Comparison of ENCODE assay signal across 1 cellular context in genomic region chr1:113040041-113040440, GRCh38.
A peak's percentile ranks its signal among the peaks of the same experiment; 100 is the strongest.
TF ChIP-seq lines count a peak whose summit lies in the region.

No MANE protein-coding gene starts in this region.

TF ChIP-seq in K562, 482 proteins besides CTCF, POLR2A, EP300 and RAD21 (continued from another document and continues in another):
- TF ChIP-seq TFAP4 (CRISPR knock-in tag; IDR thresholded peaks at IDR 0.05; ENCODE audit: borderline replicate concordance) = peak; percentile 15; the same call in 1 of the 2 replicates
- TF ChIP-seq ZNF717 (CRISPR knock-in tag; IDR thresholded peaks at IDR 0.05) = no peak
- TF ChIP-seq KLF16 (IDR thresholded peaks at IDR 0.05) = peak; percentile 98
- peak; percentile 66; the same call in 1 of the 2 replicates for TF ChIP-seq ZNF584 (CRISPR knock-in tag; IDR thresholded peaks at IDR 0.05; ENCODE audit: low read depth)
- peak; percentile 55; the same call in 1 of the 2 replicates for TF ChIP-seq CUX1 (CRISPR knock-in tag; IDR thresholded peaks at IDR 0.05)
- TF ChIP-seq, protein P1, sequence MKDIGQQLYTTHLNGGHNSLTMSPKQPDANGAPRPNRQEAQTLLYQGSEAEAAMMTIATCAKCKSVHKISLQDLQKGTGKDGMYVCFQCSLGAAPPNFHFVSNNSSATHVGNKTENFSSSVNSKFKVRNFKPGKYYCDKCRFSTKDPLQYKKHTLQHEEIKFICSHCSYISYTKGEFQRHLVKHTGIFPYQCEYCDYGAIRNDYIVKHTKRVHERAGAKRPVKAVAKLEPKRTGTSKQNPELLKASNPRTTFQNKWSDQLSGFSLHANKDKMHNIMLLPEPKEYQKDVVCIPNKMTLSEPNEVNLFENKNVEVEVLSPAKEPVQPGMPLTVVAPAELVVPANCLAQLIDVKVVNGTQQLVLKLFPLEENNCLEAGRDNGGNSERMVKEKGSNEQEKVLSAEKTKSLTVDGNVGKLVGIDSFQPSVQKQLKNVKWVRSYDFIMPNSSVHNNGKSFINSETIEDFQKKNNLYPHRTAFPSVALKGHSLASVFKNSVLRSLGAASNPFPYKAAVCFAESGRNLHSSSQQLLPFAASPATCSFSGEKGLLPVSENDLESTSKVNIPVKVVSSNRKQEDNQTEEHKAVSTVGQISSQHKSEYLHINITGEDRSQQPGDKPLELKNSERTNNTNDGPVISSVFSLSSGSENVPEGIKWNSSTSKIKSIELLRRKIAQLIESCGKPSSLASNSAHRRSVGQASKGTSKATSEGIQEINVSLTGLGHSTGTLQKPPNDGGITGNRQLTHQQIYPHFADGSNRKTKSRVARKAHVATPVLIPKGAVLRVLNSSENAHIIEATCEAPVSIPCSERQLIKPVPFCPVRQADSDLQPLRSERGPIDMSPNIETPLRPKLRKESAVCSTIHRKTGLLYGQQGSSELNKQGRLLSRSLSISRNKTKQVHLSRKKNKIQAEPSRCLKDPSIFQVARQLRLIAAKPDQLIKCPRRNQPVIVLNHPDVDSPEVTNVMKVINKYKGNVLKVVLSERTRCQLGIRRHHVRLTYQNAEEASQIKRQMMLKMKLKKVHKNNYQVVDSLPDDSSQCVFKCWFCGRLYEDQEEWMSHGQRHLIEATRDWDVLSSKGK (CRISPR knock-in tag; IDR thresholded peaks at IDR 0.05) = no peak
- TF ChIP-seq NONO (IDR thresholded peaks at IDR 0.05; ENCODE audit: low read depth in 2 of 2, low read length in 1 of 2) = peak in 1 of 2 experiments; percentile 87; a peak in 1 of 4 replicates
- TF ChIP-seq, protein P2, sequence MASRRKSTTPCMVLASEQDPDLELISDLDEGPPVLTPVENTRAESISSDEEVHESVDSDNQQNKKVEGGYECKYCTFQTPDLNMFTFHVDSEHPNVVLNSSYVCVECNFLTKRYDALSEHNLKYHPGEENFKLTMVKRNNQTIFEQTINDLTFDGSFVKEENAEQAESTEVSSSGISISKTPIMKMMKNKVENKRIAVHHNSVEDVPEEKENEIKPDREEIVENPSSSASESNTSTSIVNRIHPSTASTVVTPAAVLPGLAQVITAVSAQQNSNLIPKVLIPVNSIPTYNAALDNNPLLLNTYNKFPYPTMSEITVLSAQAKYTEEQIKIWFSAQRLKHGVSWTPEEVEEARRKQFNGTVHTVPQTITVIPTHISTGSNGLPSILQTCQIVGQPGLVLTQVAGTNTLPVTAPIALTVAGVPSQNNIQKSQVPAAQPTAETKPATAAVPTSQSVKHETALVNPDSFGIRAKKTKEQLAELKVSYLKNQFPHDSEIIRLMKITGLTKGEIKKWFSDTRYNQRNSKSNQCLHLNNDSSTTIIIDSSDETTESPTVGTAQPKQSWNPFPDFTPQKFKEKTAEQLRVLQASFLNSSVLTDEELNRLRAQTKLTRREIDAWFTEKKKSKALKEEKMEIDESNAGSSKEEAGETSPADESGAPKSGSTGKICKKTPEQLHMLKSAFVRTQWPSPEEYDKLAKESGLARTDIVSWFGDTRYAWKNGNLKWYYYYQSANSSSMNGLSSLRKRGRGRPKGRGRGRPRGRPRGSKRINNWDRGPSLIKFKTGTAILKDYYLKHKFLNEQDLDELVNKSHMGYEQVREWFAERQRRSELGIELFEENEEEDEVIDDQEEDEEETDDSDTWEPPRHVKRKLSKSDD (conservative IDR thresholded peaks at IDR 0.05; ENCODE audit: low read length) = no peak
- TF ChIP-seq, protein P3, sequence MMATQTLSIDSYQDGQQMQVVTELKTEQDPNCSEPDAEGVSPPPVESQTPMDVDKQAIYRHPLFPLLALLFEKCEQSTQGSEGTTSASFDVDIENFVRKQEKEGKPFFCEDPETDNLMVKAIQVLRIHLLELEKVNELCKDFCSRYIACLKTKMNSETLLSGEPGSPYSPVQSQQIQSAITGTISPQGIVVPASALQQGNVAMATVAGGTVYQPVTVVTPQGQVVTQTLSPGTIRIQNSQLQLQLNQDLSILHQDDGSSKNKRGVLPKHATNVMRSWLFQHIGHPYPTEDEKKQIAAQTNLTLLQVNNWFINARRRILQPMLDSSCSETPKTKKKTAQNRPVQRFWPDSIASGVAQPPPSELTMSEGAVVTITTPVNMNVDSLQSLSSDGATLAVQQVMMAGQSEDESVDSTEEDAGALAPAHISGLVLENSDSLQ (IDR thresholded peaks at IDR 0.05) = peak; percentile 88
- TF ChIP-seq TAL1 (IDR thresholded peaks at IDR 0.05) = peak; percentile 97
- peak; percentile 85 for TF ChIP-seq HDAC3 (IDR thresholded peaks at IDR 0.05; ENCODE audit: borderline replicate concordance, partially characterized antibody)
- TF ChIP-seq PBX2 (CRISPR knock-in tag; IDR thresholded peaks at IDR 0.05; ENCODE audit: low read depth) = no peak
- TF ChIP-seq PBX2 (tag; conservative IDR thresholded peaks at IDR 0.05; ENCODE audit: low read depth) = peak; percentile 75
- TF ChIP-seq HMBOX1 (IDR thresholded peaks at IDR 0.05) = peak; percentile 93
- TF ChIP-seq RBM14 (IDR thresholded peaks at IDR 0.05; ENCODE audit: borderline replicate concordance, insufficient read depth, low read depth, low read length) = no peak
- TF ChIP-seq SMARCC2 (IDR thresholded peaks at IDR 0.05; ENCODE audit: low read depth) = peak; percentile 95
- peak; percentile 98 for TF ChIP-seq DPF2 (IDR thresholded peaks at IDR 0.05)
- no peak for TF ChIP-seq ILF3 (IDR thresholded peaks at IDR 0.05; ENCODE audit: borderline replicate concordance)
- peak; percentile 98 for TF ChIP-seq TEAD4 (IDR thresholded peaks at IDR 0.05; ENCODE audit: low read length)
- TF ChIP-seq TEAD4 (CRISPR knock-in tag; IDR thresholded peaks at IDR 0.05; ENCODE audit: borderline replicate concordance) = no peak
- TF ChIP-seq ZNF140 (CRISPR knock-in tag; IDR thresholded peaks at IDR 0.05) = no peak
- TF ChIP-seq FOSL1 (tag; conservative IDR thresholded peaks at IDR 0.05) = peak; percentile 70
- no peak for TF ChIP-seq BRF2 (IDR thresholded peaks at IDR 0.05; ENCODE audit: borderline replicate concordance, insufficient read depth, insufficient read length)
- TF ChIP-seq ZEB2 (IDR thresholded peaks at IDR 0.05) = peak; percentile 65; the same call in 1 of the 2 replicates
- peak; percentile 48; the same call in 1 of the 2 replicates for TF ChIP-seq ESRRA (IDR thresholded peaks at IDR 0.05; ENCODE audit: borderline replicate concordance, low read depth)
- TF ChIP-seq, protein P4, sequence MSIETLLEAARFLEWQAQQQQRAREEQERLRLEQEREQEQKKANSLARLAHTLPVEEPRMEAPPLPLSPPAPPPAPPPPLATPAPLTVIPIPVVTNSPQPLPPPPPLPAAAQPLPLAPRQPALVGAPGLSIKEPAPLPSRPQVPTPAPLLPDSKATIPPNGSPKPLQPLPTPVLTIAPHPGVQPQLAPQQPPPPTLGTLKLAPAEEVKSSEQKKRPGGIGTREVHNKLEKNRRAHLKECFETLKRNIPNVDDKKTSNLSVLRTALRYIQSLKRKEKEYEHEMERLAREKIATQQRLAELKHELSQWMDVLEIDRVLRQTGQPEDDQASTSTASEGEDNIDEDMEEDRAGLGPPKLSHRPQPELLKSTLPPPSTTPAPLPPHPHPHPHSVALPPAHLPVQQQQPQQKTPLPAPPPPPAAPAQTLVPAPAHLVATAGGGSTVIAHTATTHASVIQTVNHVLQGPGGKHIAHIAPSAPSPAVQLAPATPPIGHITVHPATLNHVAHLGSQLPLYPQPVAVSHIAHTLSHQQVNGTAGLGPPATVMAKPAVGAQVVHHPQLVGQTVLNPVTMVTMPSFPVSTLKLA (conservative IDR thresholded peaks at IDR 0.05) = peak in 1 of 2 experiments; percentile 54; a peak in 1 of 4 replicates
- TF ChIP-seq MAZ (CRISPR knock-in tag; conservative IDR thresholded peaks at IDR 0.05 in 1 of 2, IDR thresholded peaks at IDR 0.05 in 1 of 2) = peak; percentile 8 to 69; a peak in 1 of 4 replicates
- peak; percentile 67; the same call in 1 of the 2 replicates for TF ChIP-seq JUND (IDR thresholded peaks at IDR 0.05; ENCODE audit: borderline replicate concordance, low read depth, low read length)
- TF ChIP-seq JUND (tag; IDR thresholded peaks at IDR 0.05; ENCODE audit: borderline replicate concordance, low read depth, low read length) = peak; percentile 22; the same call in 1 of the 3 replicates
- no peak for TF ChIP-seq ZSCAN29 (IDR thresholded peaks at IDR 0.05)
